Comparison of ENCODE assay signal across 15 cellular contexts in the genomic region with DNA sequence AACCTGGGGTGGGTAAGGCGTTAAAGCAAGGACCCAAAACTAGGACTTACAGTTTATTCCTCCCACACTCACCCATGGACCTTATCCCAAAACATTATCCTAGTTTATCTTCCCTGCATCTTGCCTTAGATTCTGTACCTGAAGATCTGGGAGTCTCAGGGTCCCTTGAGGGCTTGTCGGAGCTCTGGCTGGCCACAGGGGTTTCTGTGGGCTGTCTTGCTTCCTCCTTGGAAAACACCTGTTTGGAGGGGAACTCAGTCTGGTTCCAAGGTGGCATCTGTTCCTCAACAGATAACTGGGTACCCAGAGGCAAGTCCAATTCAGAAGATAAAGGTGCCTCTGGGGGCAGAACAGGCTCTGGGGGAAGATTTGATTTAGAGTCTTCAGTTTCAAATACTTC. TPM values are rescaled to one million over a fixed set of nuclear protein-coding genes. Genes with fewer than 3 reads are reported as not detected.
A peak's percentile ranks its signal among the peaks of the same experiment; 100 is the strongest.
DNase-seq lines count a peak whose midpoint lies in the region; ATAC-seq and TF ChIP-seq lines count a peak whose summit lies in the region.
"Had no signal": no experiment of that assay in that cellular context is flagged by ENCODE, and none has a peak within 500 bp of the region (broad histone marks: within the 10 kb centered on the region; RNA-seq: fewer than 3 reads in every experiment).

No MANE protein-coding gene starts in this region.

- no peak for TF ChIP-seq CTCF in KMS-11 (conservative IDR thresholded peaks at IDR 0.05; ENCODE audit: low read depth, low read length)
- no peak for TF ChIP-seq CTCF in Peyer's patch (IDR thresholded peaks at IDR 0.05)

- TF ChIP-seq POLR2A in Peyer's patch (IDR thresholded peaks at IDR 0.05), result no peak

- H3K4me3 ChIP-seq in KMS-11 (IDR thresholded peaks at IDR 0.05; ENCODE audit: insufficient read depth, low read depth, low read length) (no peak overlapping the region), skeletal muscle satellite cell (ENCODE audit: low read length) (no peak overlapping the region), Peyer's patch (peak overlapping the region in 1 of 4 donors; percentile 71)

- H3K9ac ChIP-seq in KMS-11 (no peak overlapping the region), skeletal muscle satellite cell (ENCODE audit: low read depth, low read length) (no peak overlapping the region)

- no peaks in the 10 kb centered on the region for H3K9me3 Mint-ChIP-seq in activated naive CD4-positive, alpha-beta T cell treated with anti-CD3 and anti-CD28 coated beads, Interleukin-2, amount 10 ng/mL, durations not matched to agents 7 days and 5 days
- no peaks in the 10 kb centered on the region for H3K9me3 Mint-ChIP-seq in activated T-helper 2 cell treated with anti-CD3 and anti-CD28 coated beads, Interferon-gamma antibody, Interleukin-2, Interleukin-4, amounts not matched to agents 10 μg/mL and 5 μg/mL and 100 μg/mL, durations not matched to agents 14 hours and 24 hours and 36 hours
- H3K9me3 Mint-ChIP-seq: activated T-cell treated with anti-CD3 and anti-CD28 coated beads, Interleukin-2, amount 50 U/mL, for 4 hours had no signal

- H3K27me3 ChIP-seq in KMS-11 (ENCODE audit: insufficient read depth, low read depth), result no peaks in the 10 kb centered on the region
- no peaks in the 10 kb centered on the region for H3K27me3 ChIP-seq in skeletal muscle satellite cell (ENCODE audit: control insufficient read depth, insufficient read depth, low read length)
- no peaks in the 10 kb centered on the region for H3K27me3 ChIP-seq in Peyer's patch
- H3K27me3 ChIP-seq: SJCRH30, upper lobe of left lung had no signal

- H3K36me3 ChIP-seq in KMS-11 (ENCODE audit: insufficient read depth) (no peaks in the 10 kb centered on the region), skeletal muscle satellite cell (ENCODE audit: insufficient read depth, low read length) (peaks cover 48% of the 10 kb centered on the region), Peyer's patch (peaks cover 0 to 31% (median 0%) of the 10 kb centered on the region in 3 donors)

- no peak for DNase-seq in activated naive CD4-positive, alpha-beta T cell treated with anti-CD3 and anti-CD28 coated beads, Interleukin-2, amount 10 ng/mL, durations not matched to agents 7 days and 5 days
- no peak for DNase-seq in activated naive CD4-positive, alpha-beta T cell (lab: John Stamatoyannopoulos, UW)
- no peak for DNase-seq in activated T-helper 2 cell treated with anti-CD3 and anti-CD28 coated beads, Interferon-gamma antibody, Interleukin-2, Interleukin-4, amounts not matched to agents 10 μg/mL and 5 μg/mL and 100 μg/mL, durations not matched to agents 14 hours and 24 hours and 36 hours (ENCODE audit: low spot score)
- DNase-seq in Peyer's patch, result no peak
- no peak for DNase-seq in anterior cingulate cortex (lab: John Stamatoyannopoulos, UW)
- DNase-seq: activated T-cell treated with anti-CD3 and anti-CD28 coated beads, Interleukin-2, amount 50 U/mL, for 4 hours; DMS 273 treated with DMSO at 0.1 percent for 48 hours; NCI-H2107; SJCRH30; stimulated activated CD4-positive, alpha-beta T cell treated with anti-CD3 and anti-CD28 coated beads, Interleukin-15, amount 100 ng/mL, for 24 hours; upper lobe of left lung had no signal

- peaks cover 39% of the 10 kb centered on the region for H3K36me3 Mint-ChIP-seq in activated naive CD4-positive, alpha-beta T cell treated with anti-CD3 and anti-CD28 coated beads, Interleukin-2, amount 10 ng/mL, durations not matched to agents 7 days and 5 days
- H3K36me3 Mint-ChIP-seq in activated T-helper 2 cell treated with anti-CD3 and anti-CD28 coated beads, Interferon-gamma antibody, Interleukin-2, Interleukin-4, amounts not matched to agents 10 μg/mL and 5 μg/mL and 100 μg/mL, durations not matched to agents 14 hours and 24 hours and 36 hours (ENCODE audit: low read depth), result peaks cover 44% of the 10 kb centered on the region

- H4K20me1 ChIP-seq in KMS-11 (ENCODE audit: insufficient read depth), result no peaks in the 10 kb centered on the region

- H3K27ac ChIP-seq in KMS-11, result no peak overlapping the region
- H3K27ac ChIP-seq in Peyer's patch, result no peak overlapping the region
- H3K27ac ChIP-seq: SJCRH30, upper lobe of left lung, VCaP had no signal

- peak overlapping the region; percentile 69 for H3K27ac Mint-ChIP-seq in activated naive CD4-positive, alpha-beta T cell treated with anti-CD3 and anti-CD28 coated beads, Interleukin-2, amount 10 ng/mL, durations not matched to agents 7 days and 5 days
- H3K27ac Mint-ChIP-seq in activated T-helper 2 cell treated with anti-CD3 and anti-CD28 coated beads, Interferon-gamma antibody, Interleukin-2, Interleukin-4, amounts not matched to agents 10 μg/mL and 5 μg/mL and 100 μg/mL, durations not matched to agents 14 hours and 24 hours and 36 hours, result no peak overlapping the region

- no peak for ATAC-seq in HG03135 (IDR thresholded peaks at IDR 0.05; ENCODE audit: unreplicated experiment)
- ATAC-seq: activated T-cell treated with anti-CD3 and anti-CD28 coated beads, Interleukin-2, amount 50 U/mL, for 4 hours had no signal

- peaks cover 23% of the 10 kb centered on the region for H3K4me1 ChIP-seq in KMS-11 (ENCODE audit: low read depth, poor library complexity, severe bottlenecking)
- peaks cover 29% of the 10 kb centered on the region for H3K4me1 ChIP-seq in skeletal muscle satellite cell (ENCODE audit: control insufficient read depth, insufficient read depth, low read length)
- peaks cover 0 to 14% (median 7%) of the 10 kb centered on the region in 4 donors for H3K4me1 ChIP-seq in Peyer's patch

- H3K4me2 ChIP-seq in KMS-11 (peak overlapping the region; percentile 95; the same call in 1 of the 2 replicates), skeletal muscle satellite cell (ENCODE audit: low read length) (peak overlapping the region; percentile 87)

- no peaks in the 10 kb centered on the region for H3K9me3 ChIP-seq in skeletal muscle satellite cell (replicated peaks; ENCODE audit: low read length)
- no peaks in the 10 kb centered on the region for H3K9me3 ChIP-seq in Peyer's patch
- H3K9me3 ChIP-seq: SJCRH30, upper lobe of left lung had no signal

- peaks cover 27% of the 10 kb centered on the region for H3K79me2 ChIP-seq in KMS-11 (ENCODE audit: insufficient read depth, low read depth)

- H3K27me3 Mint-ChIP-seq in activated naive CD4-positive, alpha-beta T cell treated with anti-CD3 and anti-CD28 coated beads, Interleukin-2, amount 10 ng/mL, durations not matched to agents 7 days and 5 days, result no peaks in the 10 kb centered on the region
- no peaks in the 10 kb centered on the region for H3K27me3 Mint-ChIP-seq in activated T-helper 2 cell treated with anti-CD3 and anti-CD28 coated beads, Interferon-gamma antibody, Interleukin-2, Interleukin-4, amounts not matched to agents 10 μg/mL and 5 μg/mL and 100 μg/mL, durations not matched to agents 14 hours and 24 hours and 36 hours (ENCODE audit: low read depth)

- peak overlapping the region; percentile 84 for H3K4me3 Mint-ChIP-seq in activated naive CD4-positive, alpha-beta T cell treated with anti-CD3 and anti-CD28 coated beads, Interleukin-2, amount 10 ng/mL, durations not matched to agents 7 days and 5 days
- H3K4me3 Mint-ChIP-seq in activated T-helper 2 cell treated with anti-CD3 and anti-CD28 coated beads, Interferon-gamma antibody, Interleukin-2, Interleukin-4, amounts not matched to agents 10 μg/mL and 5 μg/mL and 100 μg/mL, durations not matched to agents 14 hours and 24 hours and 36 hours (ENCODE audit: low read depth), result peak overlapping the region; percentile 96
- H3K4me3 Mint-ChIP-seq: activated T-cell treated with anti-CD3 and anti-CD28 coated beads, Interleukin-2, amount 50 U/mL, for 4 hours had no signal

- H3K4me1 Mint-ChIP-seq in activated naive CD4-positive, alpha-beta T cell treated with anti-CD3 and anti-CD28 coated beads, Interleukin-2, amount 10 ng/mL, durations not matched to agents 7 days and 5 days, result peaks cover 48% of the 10 kb centered on the region
- peaks cover 34% of the 10 kb centered on the region for H3K4me1 Mint-ChIP-seq in activated T-helper 2 cell treated with anti-CD3 and anti-CD28 coated beads, Interferon-gamma antibody, Interleukin-2, Interleukin-4, amounts not matched to agents 10 μg/mL and 5 μg/mL and 100 μg/mL, durations not matched to agents 14 hours and 24 hours and 36 hours (ENCODE audit: low read depth)

- CTCF ChIA-PET in activated naive CD4-positive, alpha-beta T cell treated with anti-CD3 and anti-CD28 coated beads, Interleukin-2, amount 10 ng/mL, durations not matched to agents 7 days and 5 days (lab: Charles Lee), result interaction anchor here (1.1 to 6.2 kb wide), 4 partner anchors 13 to 24 kb away, joined by 3 to 38 read pairs (median 5); partner anchors contain the start of genes P3H3 and SPSB2

- intact Hi-C loops in activated T-helper 2 cell treated with anti-CD3 and anti-CD28 coated beads, Interferon-gamma antibody, Interleukin-2, Interleukin-4, amounts not matched to agents 10 μg/mL and 5 μg/mL and 100 μg/mL, durations not matched to agents 14 hours and 24 hours and 36 hours (cut with micrococcal nuclease), result no loop called here

- H2AFZ ChIP-seq in KMS-11 (ENCODE audit: low read depth), result no peak overlapping the region

RNA-seq across cellular contexts. Expression of gene CDCA3, which starts 1.7 kb away (rescaled TPM):
- 41.6 and 42.1 TPM in 2 replicates for total RNA-seq in activated T-helper 2 cell treated with anti-CD3 and anti-CD28 coated beads, Interferon-gamma antibody, Interleukin-2, Interleukin-4, amounts not matched to agents 10 μg/mL and 5 μg/mL and 100 μg/mL, durations not matched to agents 14 hours and 24 hours and 36 hours
- total RNA-seq in skeletal muscle satellite cell (2012; rRNA removed), result 11.2 and 25.3 TPM in 2 replicates
- total RNA-seq in Peyer's patch, result 10 to 100 TPM; 44.2 to 51.2 (median 46.3) TPM

RNA-seq across cellular contexts. Expression of gene USP5, which starts 2.5 kb away (rescaled TPM):
- 133 and 134 TPM in 2 replicates for total RNA-seq in activated T-helper 2 cell treated with anti-CD3 and anti-CD28 coated beads, Interferon-gamma antibody, Interleukin-2, Interleukin-4, amounts not matched to agents 10 μg/mL and 5 μg/mL and 100 μg/mL, durations not matched to agents 14 hours and 24 hours and 36 hours
- 90.0 and 107 TPM in 2 replicates for total RNA-seq in skeletal muscle satellite cell (2012; rRNA removed)
- 10 to 100 TPM; 41.0 to 94.1 (median 47.1) TPM for total RNA-seq in Peyer's patch

RNA-seq across cellular contexts. Expression of gene GNB3, which starts 8.7 kb away (rescaled TPM):
- 1.2 and 1.3 TPM in 2 replicates for total RNA-seq in activated T-helper 2 cell treated with anti-CD3 and anti-CD28 coated beads, Interferon-gamma antibody, Interleukin-2, Interleukin-4, amounts not matched to agents 10 μg/mL and 5 μg/mL and 100 μg/mL, durations not matched to agents 14 hours and 24 hours and 36 hours
- total RNA-seq in skeletal muscle satellite cell (2012; rRNA removed), result 2.0 TPM in 2 replicates
- 1 to 10 TPM in 1 of 4 donors, under 1 TPM in 2, not detected in 1; 0.85 to 6.6 (median 0.94) TPM for total RNA-seq in Peyer's patch

RNA-seq across cellular contexts. Expression of gene TPI1, which starts 17.9 kb away (rescaled TPM):
- 1,708 and 1,711 TPM in 2 replicates for total RNA-seq in activated T-helper 2 cell treated with anti-CD3 and anti-CD28 coated beads, Interferon-gamma antibody, Interleukin-2, Interleukin-4, amounts not matched to agents 10 μg/mL and 5 μg/mL and 100 μg/mL, durations not matched to agents 14 hours and 24 hours and 36 hours
- 1,326 and 1,327 TPM in 2 replicates for total RNA-seq in skeletal muscle satellite cell (2012; rRNA removed)
- total RNA-seq in Peyer's patch, result 1,000 to 10,000 TPM in 1 of 4 donors, 100 to 1,000 TPM in 3; 591 to 1,061 (median 658) TPM

RNA-seq across cellular contexts. Expression of gene P3H3, which starts 21.2 kb away (rescaled TPM):
- total RNA-seq in activated T-helper 2 cell treated with anti-CD3 and anti-CD28 coated beads, Interferon-gamma antibody, Interleukin-2, Interleukin-4, amounts not matched to agents 10 μg/mL and 5 μg/mL and 100 μg/mL, durations not matched to agents 14 hours and 24 hours and 36 hours, result 5.2 and 5.3 TPM in 2 replicates
- 51.7 and 52.4 TPM in 2 replicates for total RNA-seq in skeletal muscle satellite cell (2012; rRNA removed)
- total RNA-seq in Peyer's patch, result 10 to 100 TPM in 2 of 4 donors, 1 to 10 TPM in 2; 3.7 to 40.4 (median 8.7) TPM
